ENCODE assay signal across 35 cellular contexts in genomic region chr5:178572617-178573016, GRCh38. TPM values are rescaled to one million over a fixed set of nuclear protein-coding genes. Genes with fewer than 3 reads are reported as not detected.
"Had no signal": no experiment of that assay in that cellular context is flagged by ENCODE, and none has a peak within 500 bp of the region (broad histone marks: within the 10 kb centered on the region; RNA-seq: fewer than 3 reads in every experiment).

No MANE protein-coding gene starts in this region.

- H3K27ac ChIP-seq: adrenal gland, body of pancreas, brain microvascular endothelial cell, breast epithelium, VCaP had no signal

- H3K27ac Mint-ChIP-seq: activated CD4-positive, alpha-beta memory T cell treated with anti-CD3 and anti-CD28 coated beads, Interleukin-2, amount 10 ng/mL, durations not matched to agents 7 days and 5 days; activated CD4-positive, alpha-beta T cell treated with anti-CD3 and anti-CD28 coated beads for 36 hours; activated CD4-positive, alpha-beta T cell treated with anti-CD3 and anti-CD28 coated beads, Interleukin-2, amount 10 ng/mL, durations not matched to agents 7 days and 5 days; activated CD8-positive, alpha-beta memory T cell treated with anti-CD3 and anti-CD28 coated beads, Interleukin-2, amount 10 ng/mL, durations not matched to agents 7 days and 5 days; activated CD8-positive, alpha-beta T cell treated with anti-CD3 and anti-CD28 coated beads, Interleukin-2, amount 10 ng/mL, durations not matched to agents 7 days and 5 days; activated naive CD4-positive, alpha-beta T cell treated with anti-CD3 and anti-CD28 coated beads for 36 hours; activated naive CD4-positive, alpha-beta T cell treated with anti-CD3 and anti-CD28 coated beads, Interleukin-2, amount 50 U/mL, for 72 hours; activated naive CD8-positive, alpha-beta T cell treated with anti-CD3 and anti-CD28 coated beads for 36 hours; activated T-cell treated with anti-CD3 and anti-CD28 coated beads, Interleukin-2, amount 50 U/mL, for 24 hours; activated T-helper 2 cell treated with anti-CD3 and anti-CD28 coated beads, Interferon-gamma antibody, Interleukin-2, Interleukin-4, amounts not matched to agents 10 μg/mL and 5 μg/mL and 100 μg/mL, durations not matched to agents 14 hours and 24 hours and 36 hours; T-helper 1 cell treated with Interleukin-12 subunit alpha and Interleukin-12 subunit beta and Interleukin-4 antibody, amounts not matched to agents 30 μg/mL and 1 μg/mL, for 36 hours; T-helper 2 cell treated with Interferon-gamma antibody and Interleukin-4, amounts not matched to agents 5 μg/mL and 100 μg/mL, for 36 hours had no signal

- H3K36me3 Mint-ChIP-seq: activated CD8-positive, alpha-beta memory T cell treated with anti-CD3 and anti-CD28 coated beads, Interleukin-2, amount 10 ng/mL, durations not matched to agents 7 days and 5 days; activated naive CD4-positive, alpha-beta T cell treated with anti-CD3 and anti-CD28 coated beads, Interleukin-2, amount 50 U/mL, for 72 hours; activated naive CD8-positive, alpha-beta T cell treated with anti-CD3 and anti-CD28 coated beads for 36 hours had no signal

- H3K4me3 ChIP-seq: adrenal gland, body of pancreas, breast epithelium had no signal

- H3K4me3 Mint-ChIP-seq: activated CD4-positive, alpha-beta memory T cell treated with anti-CD3 and anti-CD28 coated beads, Interleukin-2, amount 10 ng/mL, durations not matched to agents 7 days and 5 days; activated CD4-positive, alpha-beta T cell treated with anti-CD3 and anti-CD28 coated beads for 36 hours; activated CD4-positive, alpha-beta T cell treated with anti-CD3 and anti-CD28 coated beads, Interleukin-2, amount 10 ng/mL, durations not matched to agents 7 days and 5 days; activated CD8-positive, alpha-beta memory T cell treated with anti-CD3 and anti-CD28 coated beads, Interleukin-2, amount 10 ng/mL, durations not matched to agents 7 days and 5 days; activated CD8-positive, alpha-beta T cell treated with anti-CD3 and anti-CD28 coated beads, Interleukin-2, amount 10 ng/mL, durations not matched to agents 7 days and 5 days; activated naive CD4-positive, alpha-beta T cell treated with anti-CD3 and anti-CD28 coated beads for 36 hours; activated naive CD8-positive, alpha-beta T cell treated with anti-CD3 and anti-CD28 coated beads for 36 hours; activated T-cell treated with anti-CD3 and anti-CD28 coated beads, Interleukin-2, amount 50 U/mL, for 24 hours; T-helper 1 cell treated with Interleukin-12 subunit alpha and Interleukin-12 subunit beta and Interleukin-4 antibody, amounts not matched to agents 30 μg/mL and 1 μg/mL, for 36 hours; T-helper 2 cell treated with Interferon-gamma antibody and Interleukin-4, amounts not matched to agents 5 μg/mL and 100 μg/mL, for 36 hours had no signal

- H3K4me1 Mint-ChIP-seq: activated CD4-positive, alpha-beta memory T cell treated with anti-CD3 and anti-CD28 coated beads, Interleukin-2, amount 10 ng/mL, durations not matched to agents 7 days and 5 days; activated CD4-positive, alpha-beta T cell treated with anti-CD3 and anti-CD28 coated beads for 36 hours; activated CD4-positive, alpha-beta T cell treated with anti-CD3 and anti-CD28 coated beads, Interleukin-2, amount 10 ng/mL, durations not matched to agents 7 days and 5 days; activated CD8-positive, alpha-beta memory T cell treated with anti-CD3 and anti-CD28 coated beads, Interleukin-2, amount 10 ng/mL, durations not matched to agents 7 days and 5 days; activated naive CD8-positive, alpha-beta T cell treated with anti-CD3 and anti-CD28 coated beads for 36 hours had no signal

- H3K9me3 ChIP-seq: adrenal gland, body of pancreas had no signal

- H3K4me1 ChIP-seq: adrenal gland, breast epithelium had no signal

- H3K9me3 Mint-ChIP-seq: activated CD4-positive, alpha-beta T cell treated with anti-CD3 and anti-CD28 coated beads, Interleukin-2, amount 10 ng/mL, durations not matched to agents 7 days and 5 days; activated T-helper 2 cell treated with anti-CD3 and anti-CD28 coated beads, Interferon-gamma antibody, Interleukin-2, Interleukin-4, amounts not matched to agents 10 μg/mL and 5 μg/mL and 100 μg/mL, durations not matched to agents 14 hours and 24 hours and 36 hours had no signal

- ATAC-seq: activated CD4-positive, alpha-beta T cell treated with anti-CD3 and anti-CD28 coated beads for 36 hours; activated CD4-positive, CD25-positive, alpha-beta regulatory T cell treated with anti-CD3 and anti-CD28 coated beads, Interleukin-2, amount 50 U/mL, for 24 hours; activated CD8-positive, alpha-beta memory T cell treated with anti-CD3 and anti-CD28 coated beads, Interleukin-2, amount 10 ng/mL, durations not matched to agents 7 days and 5 days; activated CD8-positive, alpha-beta T cell treated with anti-CD3 and anti-CD28 coated beads, Interleukin-2, amount 10 ng/mL, durations not matched to agents 7 days and 5 days; activated naive CD4-positive, alpha-beta T cell treated with anti-CD3 and anti-CD28 coated beads, Interleukin-2, amount 50 U/mL, for 72 hours had no signal

- DNase-seq: activated CD4-positive, alpha-beta memory T cell treated with anti-CD3 and anti-CD28 coated beads, Interleukin-2, amount 10 ng/mL, durations not matched to agents 7 days and 5 days; activated CD4-positive, alpha-beta T cell treated with anti-CD3 and anti-CD28 coated beads for 1 hour; activated CD4-positive, alpha-beta T cell treated with anti-CD3 and anti-CD28 coated beads for 36 hours; activated CD4-positive, alpha-beta T cell treated with anti-CD3 and anti-CD28 coated beads for 48 hours; activated CD4-positive, alpha-beta T cell treated with anti-CD3 and anti-CD28 coated beads, Interleukin-2, amount 10 ng/mL, durations not matched to agents 7 days and 5 days; activated CD4-positive, alpha-beta T cell treated with anti-CD3 and anti-CD28 coated beads, Interleukin-2, amount 50 U/mL, for 48 hours; activated CD4-positive, CD25-positive, alpha-beta regulatory T cell; activated CD8-positive, alpha-beta memory T cell treated with anti-CD3 and anti-CD28 coated beads for 24 hours; activated CD8-positive, alpha-beta memory T cell treated with anti-CD3 and anti-CD28 coated beads, Interleukin-2, amount 10 ng/mL, durations not matched to agents 7 days and 5 days; activated CD8-positive, alpha-beta memory T cell treated with anti-CD3 and anti-CD28 coated beads, Interleukin-2, amount 50 U/mL, for 48 hours; activated CD8-positive, alpha-beta T cell treated with anti-CD3 and anti-CD28 coated beads, Interleukin-2, amount 10 ng/mL, durations not matched to agents 7 days and 5 days; activated effector memory CD4-positive, alpha-beta T cell treated with anti-CD3 and anti-CD28 coated beads, Interleukin-2, amount 50 U/mL, for 16 hours; activated gamma-delta T cell treated with Interleukin-2 at 50 U/mL for 16 hours; activated naive CD4-positive, alpha-beta T cell; activated naive CD4-positive, alpha-beta T cell treated with anti-CD3 and anti-CD28 coated beads for 36 hours; activated naive CD4-positive, alpha-beta T cell treated with anti-CD3 and anti-CD28 coated beads, Interleukin-2, amount 50 U/mL, for 16 hours; activated naive CD8-positive, alpha-beta T cell treated with anti-CD3 and anti-CD28 coated beads for 36 hours; activated T-cell treated with anti-CD3 and anti-CD28 coated beads, Interleukin-2, amount 50 U/mL, for 24 hours; activated T-cell treated with anti-CD3 and anti-CD28 coated beads, Interleukin-2, amount 50 U/mL, for 48 hours; adrenal gland; amniotic stem cell; aorta; brain microvascular endothelial cell; central memory CD4-positive, alpha-beta T cell; T-helper 1 cell; T-helper 2 cell; T-helper 9 cell had no signal

- H3K36me3 ChIP-seq: adrenal gland, brain microvascular endothelial cell, breast epithelium had no signal

RNA-seq across cellular contexts. Expression of gene COL23A1, which starts 17.6 kb away (rescaled TPM):
- total RNA-seq: activated CD4-positive, alpha-beta T cell treated with anti-CD3 and anti-CD28 coated beads for 36 hours; activated T-helper 2 cell treated with anti-CD3 and anti-CD28 coated beads, Interferon-gamma antibody, Interleukin-2, Interleukin-4, amounts not matched to agents 10 μg/mL and 5 μg/mL and 100 μg/mL, durations not matched to agents 14 hours and 24 hours and 36 hours; body of pancreas had no signal
